In the genomic region with DNA sequence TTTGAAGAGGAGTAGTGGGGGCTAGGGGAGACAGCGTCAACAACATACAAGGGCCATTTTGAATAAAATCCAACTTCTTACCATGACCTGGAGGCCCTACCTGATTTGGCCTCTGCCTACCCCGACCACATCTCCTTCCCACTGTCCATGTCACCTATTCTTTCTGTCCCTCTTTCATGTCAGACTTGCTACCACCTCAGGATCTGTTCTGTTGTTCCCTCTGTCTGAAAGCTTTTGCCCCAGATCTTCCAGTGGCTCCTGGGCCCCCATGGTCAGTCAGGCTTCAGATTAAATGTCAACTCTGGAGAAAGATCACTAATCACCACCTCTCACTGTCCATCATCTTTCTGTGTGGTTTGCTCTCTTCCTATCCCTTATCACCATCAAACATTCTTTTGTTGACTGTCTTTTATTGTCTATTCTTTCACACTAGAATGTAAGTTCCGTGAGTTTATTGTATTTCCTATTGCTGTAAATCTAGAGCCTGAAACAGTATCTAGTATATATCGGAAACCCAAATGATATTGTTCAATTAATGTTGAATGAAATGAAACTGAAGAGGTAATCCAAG, we compare ENCODE assay signal across 8 cellular contexts. TPM values are rescaled to one million over a fixed set of nuclear protein-coding genes. Genes with fewer than 3 reads are reported as not detected.
DNase-seq lines count a peak whose midpoint lies in the region; ATAC-seq and TF ChIP-seq lines count a peak whose summit lies in the region.

No MANE protein-coding gene starts in this region.

- peaks cover 3% of the 10 kb centered on the region for H3K4me1 ChIP-seq in fibroblast of lung (ENCODE audit: control insufficient read depth, extremely low read depth, insufficient read depth, low read length)
- H3K4me1 ChIP-seq in skeletal muscle tissue (ENCODE audit: control insufficient read depth in 3 of 3, insufficient read depth in 3 of 3, low read length in 3 of 3) = peaks cover 16 to 33% (median 32%) of the 10 kb centered on the region in 3 donors
- H3K4me1 ChIP-seq in A673 (ENCODE audit: insufficient read depth, low read length, poor library complexity, severe bottlenecking) = peaks cover 7% of the 10 kb centered on the region

- CTCF ChIA-PET in A673 (lab: Charles Lee) = no interaction called here

- H3K27me3 Mint-ChIP-seq in HFFc6 (ENCODE audit: insufficient read depth) = peaks cover 6% of the 10 kb centered on the region

- H3K9ac ChIP-seq in fibroblast of lung (ENCODE audit: insufficient read depth, low read length) (no peak overlapping the region), skeletal muscle tissue (ENCODE audit: low read depth in 1 of 3, low read length in 3 of 3) (peak overlapping the region; percentile 69 to 98 (median 73))

- DNase-seq in HFFc6 = no peak
- DNase-seq in fibroblast of lung (ENCODE audit: low read depth in 2 of 2) = no peak
- DNase-seq in kidney glomerular epithelial cell (lab: John Stamatoyannopoulos, UW) = no peak
- no peak for DNase-seq in A673 (ENCODE audit: low spot score)
- DNase-seq in EL = no peak

- H3K27ac ChIP-seq in VCaP (peak overlapping the region; percentile 88), fibroblast of lung (ENCODE audit: insufficient read depth, low read length) (no peak overlapping the region), skeletal muscle tissue (ENCODE audit: low read depth, low read length) (peak overlapping the region; percentile 86), A673 (ENCODE audit: low read depth, low read length, poor library complexity, severe bottlenecking) (no peak overlapping the region)

- no peak for TF ChIP-seq CTCF in HFFc6 (IDR thresholded peaks at IDR 0.05)
- TF ChIP-seq CTCF in VCaP (conservative IDR thresholded peaks at IDR 0.05) = no peak
- TF ChIP-seq CTCF in fibroblast of lung (conservative IDR thresholded peaks at IDR 0.05 in 1 of 2, IDR thresholded peaks at IDR 0.05 in 1 of 2; ENCODE audit: low read depth in 1 of 2, low read length in 2 of 2) = no peak
- TF ChIP-seq CTCF in A673 (conservative IDR thresholded peaks at IDR 0.05; ENCODE audit: low read depth, low read length) = no peak

- POLR2A ChIA-PET in A673 (lab: Charles Lee; ENCODE audit: low non-redundant PET) = no interaction called here

- H3K27ac Mint-ChIP-seq in HFFc6 = peak overlapping the region; percentile 92

- H3K27me3 ChIP-seq in fibroblast of lung (ENCODE audit: control insufficient read depth, insufficient read depth, low read length) (no peaks in the 10 kb centered on the region), skeletal muscle tissue (ENCODE audit: control insufficient read depth in 3 of 3, insufficient read depth in 3 of 3, low read length in 3 of 3) (no peaks in the 10 kb centered on the region), A673 (replicated peaks; ENCODE audit: insufficient read depth, low read depth, low read length, poor library complexity) (no peaks in the 10 kb centered on the region)

- ATAC-seq in HG02885 (IDR thresholded peaks at IDR 0.05; ENCODE audit: poor library complexity, unreplicated experiment) = no peak

- H2AFZ ChIP-seq in fibroblast of lung (ENCODE audit: low read length) = peak overlapping the region; percentile 84

- intact Hi-C loops in A673 (cut with micrococcal nuclease; ENCODE audit: unreplicated experiment) = no loop called here

- H3K36me3 ChIP-seq in fibroblast of lung (ENCODE audit: control insufficient read depth, insufficient read depth, low read length) = no peaks in the 10 kb centered on the region
- H3K36me3 ChIP-seq in skeletal muscle tissue (ENCODE audit: control insufficient read depth in 3 of 3, insufficient read depth in 3 of 3, low read length in 3 of 3) = no peaks in the 10 kb centered on the region
- H3K36me3 ChIP-seq in A673 (ENCODE audit: insufficient read depth, low read length, poor library complexity, severe bottlenecking) = no peaks in the 10 kb centered on the region

- H3K4me3 ChIP-seq in fibroblast of lung (replicated peaks in 1 of 4; ENCODE audit: control extremely low read depth in 1 of 4, insufficient read depth in 1 of 4, low read depth in 3 of 4, low read length in 4 of 4) (peak overlapping the region in 1 of 4 experiments; percentile 89), skeletal muscle tissue (ENCODE audit: low read length in 3 of 3) (peak overlapping the region in 2 of 3 donors; percentile 80 to 94), A673 (ENCODE audit: low read depth, low read length, poor library complexity, severe bottlenecking) (no peak overlapping the region)

- no peak overlapping the region for H3K4me2 ChIP-seq in fibroblast of lung (ENCODE audit: extremely low read depth, insufficient read depth, low read length)

- peaks cover 40% of the 10 kb centered on the region for H3K79me2 ChIP-seq in fibroblast of lung (ENCODE audit: control insufficient read depth, insufficient read depth, low read length)

- peak overlapping the region; percentile 95; the same call in 1 of the 2 replicates for H3K4me3 Mint-ChIP-seq in HFFc6

- no peaks in the 10 kb centered on the region for H3K9me3 Mint-ChIP-seq in HFFc6

- BruUV-seq in A673 (replicated peaks; lab: Mats Ljungman, UMichigan) = no TSS peak

- H3K9me3 ChIP-seq in fibroblast of lung (ENCODE audit: control insufficient read depth, insufficient read depth, low read depth, low read length) = no peaks in the 10 kb centered on the region
- H3K9me3 ChIP-seq in skeletal muscle tissue (ENCODE audit: control insufficient read depth in 3 of 3, low read length in 3 of 3) = no peaks in the 10 kb centered on the region
- H3K9me3 ChIP-seq in A673 (ENCODE audit: low read depth, low read length, poor library complexity, severe bottlenecking) = no peaks in the 10 kb centered on the region

- peaks cover 11% of the 10 kb centered on the region for H3K36me3 Mint-ChIP-seq in HFFc6 (ENCODE audit: low read depth)

- H3K4me1 Mint-ChIP-seq in HFFc6 (ENCODE audit: low read depth) = peaks cover 55% of the 10 kb centered on the region

- peaks cover 2% of the 10 kb centered on the region for H4K20me1 ChIP-seq in fibroblast of lung (ENCODE audit: control insufficient read depth, extremely low read depth, insufficient read depth, low read length)

RNA-seq across cellular contexts. Expression of a gene that starts 31.2 kb away (rescaled TPM):
- total RNA-seq in HFFc6 (2021; fragmentation: NEBNext Ultra II Directional; extraction: Animal tissue kit (Norgen Biotek cat#: 25700)) = 10 to 100 TPM; 51.9 to 69.2 (median 53.9) TPM
- 43.7 and 69.9 TPM in 2 replicates for total RNA-seq in fibroblast of lung
- 22.9 and 23.6 TPM in 2 replicates for polyA plus RNA-seq in fibroblast of lung
- 11.3 and 15.2 TPM in 2 replicates for polyA plus RNA-seq in fibroblast of lung (2012)
- 7.9 and 9.6 TPM in 2 replicates for polyA minus RNA-seq in fibroblast of lung (ENCODE audit: low replicate concordance)
- 41.8 TPM for total RNA-seq in skeletal muscle tissue
- 36.9 and 39.3 TPM in 2 replicates for total RNA-seq in A673 (2021)

Comparison
In these comparisons a context has a peak if more than half of its experiments do, and no peak if none do; other contexts are left out.
1. H3K27ac ChIP-seq: peak in VCaP (single experiment) and skeletal muscle tissue (single experiment); none in fibroblast of lung (single experiment) and A673 (single experiment).